12 cellular contexts compared by ENCODE assay signal in genomic region chr1:26739251-26739914, GRCh38. TPM values are rescaled to one million over a fixed set of nuclear protein-coding genes. Genes with fewer than 3 reads are reported as not detected.
DNase-seq lines count a peak whose midpoint lies in the region; ATAC-seq and TF ChIP-seq lines count a peak whose summit lies in the region.
"Had no signal": no experiment of that assay in that cellular context is flagged by ENCODE, and none has a peak within 500 bp of the region (broad histone marks: within the 10 kb centered on the region; RNA-seq: fewer than 3 reads in every experiment).

No MANE protein-coding gene starts in this region.

- H3K27me3 ChIP-seq in smooth muscle cell (ENCODE audit: low read depth), result no peaks in the 10 kb centered on the region

- peaks cover 37% of the 10 kb centered on the region for H3F3A ChIP-seq in smooth muscle cell (ENCODE audit: low read depth)

- no peaks in the 10 kb centered on the region for H3K9me2 ChIP-seq in OCI-LY7 (ENCODE audit: insufficient read depth, low read length)

- intact Hi-C loops in activated CD4-positive, alpha-beta T cell treated with anti-CD3 and anti-CD28 coated beads for 36 hours (cut with DNase I, micrococcal nuclease), result loop anchor here in 1 of 2 experiments (1.0 kb wide), 2 partner anchors 18 to 51 kb away; no protein-coding TSS in a partner anchor
- intact Hi-C loops in OCI-LY7 (cut with micrococcal nuclease; ENCODE audit: unreplicated experiment), result no loop called here

- peak overlapping the region; percentile 51 for H3K27ac ChIP-seq in OCI-LY7 (ENCODE audit: low read depth, low read length, poor library complexity, severe bottlenecking)
- H3K27ac ChIP-seq in smooth muscle cell (ENCODE audit: low read depth), result peak overlapping the region; percentile 43
- H3K27ac ChIP-seq: epithelial cell of prostate, parathyroid adenoma had no signal

- no TSS peak for BruUV-seq in OCI-LY7 (replicated peaks; lab: Mats Ljungman, UMichigan)

- peaks cover 87% of the 10 kb centered on the region for H3K36me3 ChIP-seq in OCI-LY7 (ENCODE audit: insufficient read depth, low read length)
- H3K36me3 ChIP-seq in smooth muscle cell (ENCODE audit: low read depth), result no peaks in the 10 kb centered on the region

- peaks cover 84% of the 10 kb centered on the region for H3K4me1 Mint-ChIP-seq in activated CD4-positive, alpha-beta T cell treated with anti-CD3 and anti-CD28 coated beads for 36 hours
- peaks cover 83% of the 10 kb centered on the region for H3K4me1 Mint-ChIP-seq in activated naive CD8-positive, alpha-beta T cell treated with anti-CD3 and anti-CD28 coated beads, Interleukin-2, amount 50 U/mL, for 24 hours

- H3K9me3 Mint-ChIP-seq in activated CD4-positive, alpha-beta T cell treated with anti-CD3 and anti-CD28 coated beads for 36 hours (ENCODE audit: low read depth), result no peaks in the 10 kb centered on the region
- no peaks in the 10 kb centered on the region for H3K9me3 Mint-ChIP-seq in activated naive CD8-positive, alpha-beta T cell treated with anti-CD3 and anti-CD28 coated beads, Interleukin-2, amount 50 U/mL, for 24 hours

- H4K20me1 ChIP-seq in OCI-LY7 (ENCODE audit: insufficient read depth, low read length) (no peaks in the 10 kb centered on the region), smooth muscle cell (ENCODE audit: low read depth) (peaks cover 95% of the 10 kb centered on the region)

- H3K27ac Mint-ChIP-seq in activated CD4-positive, alpha-beta T cell treated with anti-CD3 and anti-CD28 coated beads for 36 hours, result peak overlapping the region; percentile 71
- H3K27ac Mint-ChIP-seq in activated naive CD8-positive, alpha-beta T cell treated with anti-CD3 and anti-CD28 coated beads, Interleukin-2, amount 50 U/mL, for 24 hours, result peak overlapping the region; percentile 92

- no peak overlapping the region for H3K4me3 Mint-ChIP-seq in activated CD4-positive, alpha-beta T cell treated with anti-CD3 and anti-CD28 coated beads for 36 hours
- peak overlapping the region; percentile 22 for H3K4me3 Mint-ChIP-seq in activated naive CD8-positive, alpha-beta T cell treated with anti-CD3 and anti-CD28 coated beads, Interleukin-2, amount 50 U/mL, for 24 hours

- DNase-seq in activated CD4-positive, alpha-beta T cell treated with anti-CD3 and anti-CD28 coated beads for 36 hours, result peak; percentile 36
- no peak for DNase-seq in activated CD4-positive, alpha-beta T cell treated with anti-CD3 and anti-CD28 coated beads, Interleukin-2, amount 50 U/mL, for 1 hour
- DNase-seq in OCI-LY7 (ENCODE audit: low spot score) (no peak), smooth muscle cell (lab: John Stamatoyannopoulos, UW; ENCODE audit: unreplicated experiment) (no peak), DMS53 (lab: John Stamatoyannopoulos, UW) (no peak)
- no peak for DNase-seq in activated naive CD8-positive, alpha-beta T cell treated with anti-CD3 and anti-CD28 coated beads, Interleukin-2, amount 50 U/mL, for 24 hours
- DNase-seq: DMS79 had no signal

- H3K4me3 ChIP-seq in OCI-LY7 (ENCODE audit: low read depth, low read length, poor library complexity, severe bottlenecking) (no peak overlapping the region), smooth muscle cell (no peak overlapping the region)
- H3K4me3 ChIP-seq: lung had no signal

- WGBS in smooth muscle cell (ENCODE audit: low lambda C conversion rate), result 91% methylated on average over 4 of the region's 4 CpGs

- H3K27me3 Mint-ChIP-seq in activated CD4-positive, alpha-beta T cell treated with anti-CD3 and anti-CD28 coated beads for 36 hours, result no peaks in the 10 kb centered on the region
- no peaks in the 10 kb centered on the region for H3K27me3 Mint-ChIP-seq in activated naive CD8-positive, alpha-beta T cell treated with anti-CD3 and anti-CD28 coated beads, Interleukin-2, amount 50 U/mL, for 24 hours

- H3K4me1 ChIP-seq in OCI-LY7 (ENCODE audit: insufficient read depth, low read length, poor library complexity, severe bottlenecking), result peaks cover 53% of the 10 kb centered on the region
- H3K4me1 ChIP-seq in smooth muscle cell (ENCODE audit: low read depth), result peaks cover 2% of the 10 kb centered on the region

- peaks cover 60% of the 10 kb centered on the region for H3K36me3 Mint-ChIP-seq in activated CD4-positive, alpha-beta T cell treated with anti-CD3 and anti-CD28 coated beads for 36 hours (ENCODE audit: low read depth)
- H3K36me3 Mint-ChIP-seq in activated naive CD8-positive, alpha-beta T cell treated with anti-CD3 and anti-CD28 coated beads, Interleukin-2, amount 50 U/mL, for 24 hours (ENCODE audit: low read depth), result peaks cover 64% of the 10 kb centered on the region

- no peaks in the 10 kb centered on the region for H3K9me3 ChIP-seq in OCI-LY7 (ENCODE audit: low read length)
- H3K9me3 ChIP-seq in smooth muscle cell (replicated peaks; ENCODE audit: low read depth), result no peaks in the 10 kb centered on the region

- POLR2A ChIA-PET in activated CD4-positive, alpha-beta T cell treated with anti-CD3 and anti-CD28 coated beads for 36 hours (lab: Charles Lee), result interaction anchor here (0.7 to 1.9 kb wide), 8 partner anchors 11 to 158 kb away, joined by 3 to 11 read pairs (median 5); no protein-coding TSS in a partner anchor
- POLR2A ChIA-PET in OCI-LY7 (lab: Charles Lee), result interaction anchor here (0.7 to 1.5 kb wide), 5 partner anchors 12 to 263 kb away, joined by 3 to 5 read pairs (median 4); no protein-coding TSS in a partner anchor

- peaks cover 33% of the 10 kb centered on the region; the same call in 1 of the 2 replicates for H3K79me2 ChIP-seq in OCI-LY7 (ENCODE audit: insufficient read depth, low read depth, low read length)
- H3K79me2 ChIP-seq in smooth muscle cell (ENCODE audit: low read depth), result peaks cover 88% of the 10 kb centered on the region

- H3K4me2 ChIP-seq in OCI-LY7 (ENCODE audit: low read length) (peak overlapping the region; percentile 19), smooth muscle cell (no peak overlapping the region)

- no peak overlapping the region for H2AFZ ChIP-seq in OCI-LY7 (ENCODE audit: low read length)
- H2AFZ ChIP-seq in smooth muscle cell (ENCODE audit: low read depth), result no peak overlapping the region
- H2AFZ ChIP-seq: parathyroid adenoma had no signal

- TF ChIP-seq CTCF in OCI-LY7 (conservative IDR thresholded peaks at IDR 0.05; ENCODE audit: low read length) (no peak), smooth muscle cell (IDR thresholded peaks at IDR 0.05; ENCODE audit: borderline replicate concordance, insufficient read depth, poor library complexity, severe bottlenecking) (no peak)

- no peak overlapping the region for H3K9ac ChIP-seq in smooth muscle cell (ENCODE audit: low read depth)
- H3K9ac ChIP-seq: parathyroid adenoma had no signal

- ATAC-seq in activated CD4-positive, alpha-beta T cell treated with anti-CD3 and anti-CD28 coated beads for 36 hours, result peak; percentile 43
- peak; percentile 42 for ATAC-seq in activated naive CD8-positive, alpha-beta T cell treated with anti-CD3 and anti-CD28 coated beads, Interleukin-2, amount 50 U/mL, for 24 hours
- ATAC-seq in GM21825 (IDR thresholded peaks at IDR 0.05; ENCODE audit: unreplicated experiment), result no peak
- ATAC-seq in HG03139 (IDR thresholded peaks at IDR 0.05; ENCODE audit: unreplicated experiment), result no peak

- CTCF ChIA-PET in activated CD4-positive, alpha-beta T cell treated with anti-CD3 and anti-CD28 coated beads for 36 hours (lab: Charles Lee), result interaction anchor here (0.6 to 2.9 kb wide), 11 partner anchors 9 to 651 kb away, joined by 3 to 19 read pairs (median 3); no protein-coding TSS in a partner anchor
- CTCF ChIA-PET in OCI-LY7 (lab: Charles Lee; ENCODE audit: unreplicated experiment), result no interaction called here

RNA-seq across cellular contexts. Expression of gene ARID1A, which starts 43.6 kb away (rescaled TPM):
- total RNA-seq in activated CD4-positive, alpha-beta T cell treated with anti-CD3 and anti-CD28 coated beads for 36 hours, result 100 to 1,000 TPM in 1 of 2 experiments, 10 to 100 TPM in 1; 73.1 to 112 TPM
- 51.8 and 55.2 TPM in 2 replicates for total RNA-seq in OCI-LY7 (2014; rRNA removed; shearing (Covaris generic))
- total RNA-seq in OCI-LY7 (2022), result 123 and 128 TPM in 2 replicates
- total RNA-seq in smooth muscle cell, result 30.4 and 33.1 TPM in 2 replicates
- 17.5 and 24.9 TPM in 2 replicates for polyA plus RNA-seq in smooth muscle cell

RNA-seq across cellular contexts. Expression of gene PIGV, which starts 48.4 kb away (rescaled TPM):
- total RNA-seq in activated CD4-positive, alpha-beta T cell treated with anti-CD3 and anti-CD28 coated beads for 36 hours, result 10 to 100 TPM; 12.0 to 17.2 TPM
- total RNA-seq in OCI-LY7 (2014; rRNA removed; shearing (Covaris generic)), result 8.2 and 10.3 TPM in 2 replicates
- 15.2 and 18.0 TPM in 2 replicates for total RNA-seq in OCI-LY7 (2022)
- total RNA-seq in smooth muscle cell, result 9.9 and 13.8 TPM in 2 replicates
- 8.7 and 9.4 TPM in 2 replicates for polyA plus RNA-seq in smooth muscle cell

Comparison
In these comparisons a context has a peak if more than half of its experiments do, and no peak if none do; other contexts are left out.
1. ATAC-seq: peak in activated CD4-positive, alpha-beta T cell treated with anti-CD3 and anti-CD28 coated beads for 36 hours (single experiment) and activated naive CD8-positive, alpha-beta T cell treated with anti-CD3 and anti-CD28 coated beads, Interleukin-2, amount 50 U/mL, for 24 hours (single experiment); none in GM21825 (single experiment) and HG03139 (single experiment).